Comparison of ENCODE assay signal across 1 cellular context in the genomic region with DNA sequence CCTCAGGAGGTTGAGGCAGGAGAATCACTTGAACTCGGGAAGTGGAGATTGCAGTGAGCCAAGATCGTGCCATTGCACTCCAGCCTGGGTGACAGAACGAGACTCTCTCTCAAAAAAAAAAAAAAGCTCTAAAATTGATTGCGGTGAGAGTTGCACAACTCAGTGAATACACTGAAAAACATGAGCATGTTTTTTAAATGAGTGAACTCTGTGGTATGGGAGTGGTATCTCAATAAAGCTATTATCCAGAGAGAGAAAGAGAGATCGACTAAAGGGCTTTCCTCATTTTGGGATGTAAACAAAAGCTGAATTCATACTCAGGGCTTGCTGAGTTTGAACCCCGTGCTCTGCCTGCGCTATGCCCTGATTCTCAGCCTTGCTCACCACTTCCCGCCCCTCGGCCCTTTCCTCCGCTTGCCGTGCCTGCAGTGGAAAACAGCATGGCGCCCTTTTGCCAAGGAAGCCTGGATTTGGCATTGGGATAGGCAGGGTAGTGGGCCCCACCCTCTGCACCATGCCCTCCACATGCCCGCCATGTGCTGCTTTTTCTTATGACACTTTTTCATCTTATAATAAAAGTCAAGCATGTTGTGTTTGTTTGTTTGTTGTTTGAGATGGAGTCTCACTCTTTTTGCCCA.
TF ChIP-seq lines count a peak whose summit lies in the region.

No MANE protein-coding gene starts in this region.

TF ChIP-seq in SK-N-SH treated with all-trans-retinoic acid at 6 μM for 48 hours, 23 proteins besides CTCF, POLR2A, EP300 and RAD21 (continued from another document):
- TF ChIP-seq, protein P1, sequence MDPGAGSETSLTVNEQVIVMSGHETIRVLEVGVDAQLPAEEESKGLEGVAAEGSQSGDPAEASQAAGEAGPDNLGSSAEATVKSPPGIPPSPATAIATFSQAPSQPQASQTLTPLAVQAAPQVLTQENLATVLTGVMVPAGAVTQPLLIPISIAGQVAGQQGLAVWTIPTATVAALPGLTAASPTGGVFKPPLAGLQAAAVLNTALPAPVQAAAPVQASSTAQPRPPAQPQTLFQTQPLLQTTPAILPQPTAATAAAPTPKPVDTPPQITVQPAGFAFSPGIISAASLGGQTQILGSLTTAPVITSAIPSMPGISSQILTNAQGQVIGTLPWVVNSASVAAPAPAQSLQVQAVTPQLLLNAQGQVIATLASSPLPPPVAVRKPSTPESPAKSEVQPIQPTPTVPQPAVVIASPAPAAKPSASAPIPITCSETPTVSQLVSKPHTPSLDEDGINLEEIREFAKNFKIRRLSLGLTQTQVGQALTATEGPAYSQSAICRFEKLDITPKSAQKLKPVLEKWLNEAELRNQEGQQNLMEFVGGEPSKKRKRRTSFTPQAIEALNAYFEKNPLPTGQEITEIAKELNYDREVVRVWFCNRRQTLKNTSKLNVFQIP (CRISPR knock-in tag; IDR thresholded peaks at IDR 0.05; ENCODE audit: borderline replicate concordance, low read depth) = no peak
- TF ChIP-seq, protein P2, sequence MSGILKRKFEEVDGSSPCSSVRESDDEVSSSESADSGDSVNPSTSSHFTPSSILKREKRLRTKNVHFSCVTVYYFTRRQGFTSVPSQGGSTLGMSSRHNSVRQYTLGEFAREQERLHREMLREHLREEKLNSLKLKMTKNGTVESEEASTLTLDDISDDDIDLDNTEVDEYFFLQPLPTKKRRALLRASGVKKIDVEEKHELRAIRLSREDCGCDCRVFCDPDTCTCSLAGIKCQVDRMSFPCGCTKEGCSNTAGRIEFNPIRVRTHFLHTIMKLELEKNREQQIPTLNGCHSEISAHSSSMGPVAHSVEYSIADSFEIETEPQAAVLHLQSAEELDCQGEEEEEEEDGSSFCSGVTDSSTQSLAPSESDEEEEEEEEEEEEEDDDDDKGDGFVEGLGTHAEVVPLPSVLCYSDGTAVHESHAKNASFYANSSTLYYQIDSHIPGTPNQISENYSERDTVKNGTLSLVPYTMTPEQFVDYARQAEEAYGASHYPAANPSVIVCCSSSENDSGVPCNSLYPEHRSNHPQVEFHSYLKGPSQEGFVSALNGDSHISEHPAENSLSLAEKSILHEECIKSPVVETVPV (CRISPR knock-in tag; IDR thresholded peaks at IDR 0.05) = no peak
- TF ChIP-seq ZNF565 (CRISPR knock-in tag; conservative IDR thresholded peaks at IDR 0.05; ENCODE audit: low read depth) (no peak), SNAI2 (CRISPR knock-in tag; IDR thresholded peaks at IDR 0.05) (no peak)
